In the genomic region with DNA sequence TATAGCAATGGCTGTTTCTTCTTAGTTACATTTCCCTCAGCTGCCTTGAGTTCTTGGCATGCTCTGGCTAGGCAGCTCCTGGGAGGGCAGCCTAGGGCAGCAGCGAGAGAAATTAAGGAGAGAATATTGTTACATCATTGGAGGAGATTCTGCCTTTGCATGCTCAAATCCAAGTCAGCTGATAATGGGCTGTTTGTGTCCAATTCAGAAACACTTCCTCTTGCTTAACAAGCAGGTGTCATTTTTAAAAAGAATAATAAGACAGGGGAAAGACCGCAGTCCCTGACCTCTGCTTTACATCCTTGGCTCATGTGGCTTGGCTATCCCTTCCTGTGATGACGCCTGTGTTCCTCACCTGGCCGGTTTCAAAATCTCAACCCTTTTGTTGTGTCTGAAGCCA, we compare ENCODE assay signal across 18 cellular contexts.
DNase-seq lines count a peak whose midpoint lies in the region; ATAC-seq, FAIRE-seq and TF ChIP-seq lines count a peak whose summit lies in the region.
"Had no signal": no experiment of that assay in that cellular context is flagged by ENCODE, and none has a peak within 500 bp of the region (broad histone marks: within the 10 kb centered on the region; RNA-seq: fewer than 3 reads in every experiment).

No MANE protein-coding gene starts in this region.

- H3K4me1 ChIP-seq in ovary (ENCODE audit: insufficient read depth) (peaks cover 10% of the 10 kb centered on the region), trophoblast cell (ENCODE audit: control insufficient read depth in 1 of 2, insufficient read depth in 2 of 2, low read length in 2 of 2) (peaks cover 13 to 24% of the 10 kb centered on the region in 2 experiments)
- H3K4me1 ChIP-seq: SJSA1 had no signal

- H4K12ac ChIP-seq in trophoblast cell (ENCODE audit: low read depth, low read length) = no peak overlapping the region

- no peak overlapping the region for H2BK5ac ChIP-seq in trophoblast cell (ENCODE audit: low read depth, low read length, poor library complexity)

- no peak overlapping the region for H2AFZ ChIP-seq in trophoblast cell (ENCODE audit: insufficient read depth, low read length, poor library complexity)

- 16 to 40% (median 21%) methylated on average over 4 of the region's 4 CpGs for WGBS in ovary, 3 donors
- no CpG with 5 or more reads among the region's 4 CpGs for WGBS in trophoblast cell (ENCODE audit: extremely low coverage, insufficient coverage, insufficient read length)

- no peak overlapping the region for H3K18ac ChIP-seq in trophoblast cell (ENCODE audit: low read length)

- peaks cover 7% of the 10 kb centered on the region for H3K79me1 ChIP-seq in trophoblast cell (ENCODE audit: low read length)

- H3K79me2 ChIP-seq in trophoblast cell (ENCODE audit: control insufficient read depth, insufficient read depth, low read length, poor library complexity) = peaks cover 2% of the 10 kb centered on the region

- no peak overlapping the region for H2BK12ac ChIP-seq in trophoblast cell (ENCODE audit: low read length)

- H3K36me3 ChIP-seq in bronchial epithelial cell (ENCODE audit: control insufficient read depth, insufficient read depth, low read length) (peaks cover 39% of the 10 kb centered on the region), ovary (no peaks in the 10 kb centered on the region), trophoblast cell (ENCODE audit: control insufficient read depth in 1 of 2, insufficient read depth in 2 of 2, low read length in 2 of 2) (peaks cover 20 to 32% of the 10 kb centered on the region in 2 experiments)

- H4K8ac ChIP-seq in trophoblast cell (ENCODE audit: low read depth, low read length) = no peak overlapping the region

- H3K27ac ChIP-seq in ovary (peak overlapping the region; percentile 20 to 41), trophoblast cell (ENCODE audit: low read depth, low read length) (no peak overlapping the region)
- H3K27ac ChIP-seq: SJSA1, WERI-Rb-1 had no signal

- H3K23ac ChIP-seq in trophoblast cell (ENCODE audit: low read length) = no peak overlapping the region

- H3K4me3 ChIP-seq in bronchial epithelial cell (ENCODE audit: low read depth, low read length) (no peak overlapping the region), ovary (no peak overlapping the region), trophoblast cell (ENCODE audit: low read depth, low read length) (no peak overlapping the region)
- H3K4me3 ChIP-seq: SJSA1 had no signal

- ATAC-seq in GM18909 (IDR thresholded peaks at IDR 0.05; ENCODE audit: poor library complexity, unreplicated experiment) = peak; percentile 38
- ATAC-seq in HG02852 (IDR thresholded peaks at IDR 0.05; ENCODE audit: unreplicated experiment) = peak; percentile 48

- H3K4ac ChIP-seq in trophoblast cell (ENCODE audit: low read depth, low read length) = no peak overlapping the region

- peak; percentile 58 for DNase-seq in bronchial epithelial cell (ENCODE audit: low read depth)
- DNase-seq in ovary = no peak
- no peak for DNase-seq in trophoblast cell
- no peak for DNase-seq in SHP77 treated with DMSO at 0.1 percent for 48 hours (lab: John Stamatoyannopoulos, UW)
- DNase-seq in activated CD4-positive, alpha-beta T cell treated with anti-CD3 and anti-CD28 coated beads for 1 hour = no peak
- no peak for DNase-seq in HuH-7 (ENCODE audit: low spot score)
- DNase-seq: activated naive CD4-positive, alpha-beta T cell treated with anti-CD3 and anti-CD28 coated beads, Interleukin-2, amount 50 U/mL, for 16 hours; BE2C; DMS79 treated with DMSO at 0.1 percent for 48 hours; glutamatergic neuron; GOT3; NCI-H2107; WERI-Rb-1 had no signal

- intact Hi-C loops in ovary (cut with DNase I) = loop anchor here in 1 of 4 donors (5.0 kb wide), 1 partner anchor 75 kb away; a partner anchor contains a TSS

- H2AK5ac ChIP-seq in trophoblast cell (ENCODE audit: low read length) = no peak overlapping the region

- H3K9ac ChIP-seq in trophoblast cell (ENCODE audit: low read length) = no peak overlapping the region

- H3K14ac ChIP-seq in trophoblast cell (ENCODE audit: low read length) = no peak overlapping the region

- H2BK120ac ChIP-seq in trophoblast cell (ENCODE audit: insufficient read depth, low read length, poor library complexity) = no peak overlapping the region

- no peak for TF ChIP-seq POLR2A in ovary (IDR thresholded peaks at IDR 0.05)

- no peak overlapping the region for H4K91ac ChIP-seq in trophoblast cell (ENCODE audit: low read depth, low read length)

- H3K27me3 ChIP-seq in bronchial epithelial cell (ENCODE audit: control insufficient read depth, insufficient read depth, low read length) (no peaks in the 10 kb centered on the region), ovary (no peaks in the 10 kb centered on the region), trophoblast cell (ENCODE audit: insufficient read depth, low read length) (no peaks in the 10 kb centered on the region)
- H3K27me3 ChIP-seq: BE2C, SJSA1 had no signal

- no peak overlapping the region for H3K4me2 ChIP-seq in trophoblast cell (ENCODE audit: low read length)

- H3K9me3 ChIP-seq in ovary = no peaks in the 10 kb centered on the region
- no peaks in the 10 kb centered on the region for H3K9me3 ChIP-seq in trophoblast cell (ENCODE audit: insufficient read depth, low read depth, low read length)
- H3K9me3 ChIP-seq: BE2C, SJSA1 had no signal

- no peak for TF ChIP-seq EP300 in ovary (IDR thresholded peaks at IDR 0.05)

- no peak for FAIRE-seq in bronchial epithelial cell (lab: Jason Lieb, UNC)
- FAIRE-seq: endometrium, keratinocyte had no signal

- TF ChIP-seq CTCF in bronchial epithelial cell (IDR thresholded peaks at IDR 0.05; ENCODE audit: insufficient read depth, low read length, severe bottlenecking) = no peak
- TF ChIP-seq CTCF in ovary (IDR thresholded peaks at IDR 0.05) = no peak
